9 cellular contexts compared by ENCODE assay signal in the genomic region with DNA sequence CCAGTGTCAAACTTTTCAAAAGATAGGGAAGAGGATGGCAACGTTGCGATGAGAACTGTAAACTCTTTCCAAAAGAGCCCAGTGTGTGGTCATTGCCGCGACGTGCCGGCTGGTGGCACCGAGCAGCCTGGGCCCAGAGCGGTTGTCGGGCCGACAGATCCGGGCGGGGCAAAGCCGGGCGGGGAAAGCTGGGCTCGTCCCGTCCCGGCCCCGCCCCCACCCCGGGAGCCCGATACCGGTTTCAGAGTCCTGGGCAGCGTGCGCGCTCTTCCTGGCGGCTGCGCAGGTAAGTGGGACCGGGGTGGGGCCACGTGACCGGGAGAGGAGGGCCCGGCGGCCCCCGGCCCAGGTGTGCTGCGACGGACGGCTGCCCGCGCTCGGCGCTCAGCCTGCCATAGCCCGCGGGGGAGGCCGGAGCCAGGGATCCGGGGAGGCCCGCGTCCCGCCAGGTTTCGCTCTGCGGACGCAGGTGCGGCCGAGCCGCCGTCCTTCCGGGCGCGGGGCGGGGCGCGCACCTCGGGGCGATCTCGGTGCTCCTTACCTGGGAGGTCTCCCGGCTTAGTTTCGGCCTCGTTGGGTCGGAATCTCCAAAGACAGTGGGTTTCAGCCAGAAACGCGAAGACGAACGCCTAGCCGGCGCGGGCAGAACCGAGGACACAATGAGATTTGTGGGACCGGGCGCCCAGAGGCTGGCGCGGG. TPM values are rescaled to one million over a fixed set of nuclear protein-coding genes. Genes with fewer than 3 reads are reported as not detected.
A peak's percentile ranks its signal among the peaks of the same experiment; 100 is the strongest.
DNase-seq lines count a peak whose midpoint lies in the region; ATAC-seq and TF ChIP-seq lines count a peak whose summit lies in the region.
"Had no signal": no experiment of that assay in that cellular context is flagged by ENCODE, and none has a peak within 500 bp of the region (broad histone marks: within the 10 kb centered on the region; RNA-seq: fewer than 3 reads in every experiment).

A gene with protein sequence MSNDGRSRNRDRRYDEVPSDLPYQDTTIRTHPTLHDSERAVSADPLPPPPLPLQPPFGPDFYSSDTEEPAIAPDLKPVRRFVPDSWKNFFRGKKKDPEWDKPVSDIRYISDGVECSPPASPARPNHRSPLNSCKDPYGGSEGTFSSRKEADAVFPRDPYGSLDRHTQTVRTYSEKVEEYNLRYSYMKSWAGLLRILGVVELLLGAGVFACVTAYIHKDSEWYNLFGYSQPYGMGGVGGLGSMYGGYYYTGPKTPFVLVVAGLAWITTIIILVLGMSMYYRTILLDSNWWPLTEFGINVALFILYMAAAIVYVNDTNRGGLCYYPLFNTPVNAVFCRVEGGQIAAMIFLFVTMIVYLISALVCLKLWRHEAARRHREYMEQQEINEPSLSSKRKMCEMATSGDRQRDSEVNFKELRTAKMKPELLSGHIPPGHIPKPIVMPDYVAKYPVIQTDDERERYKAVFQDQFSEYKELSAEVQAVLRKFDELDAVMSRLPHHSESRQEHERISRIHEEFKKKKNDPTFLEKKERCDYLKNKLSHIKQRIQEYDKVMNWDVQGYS (plus strand): TSS at position 232 of the 699 bp plus-strand sequence. CDS start 4,270 bp downstream, outside the sequence.

- H3K9ac ChIP-seq in SK-N-SH (no peak within 1 kb of the TSS), HUES48 (ENCODE audit: low read depth, low read length) (peak within 1 kb of the TSS; percentile 97)

- no peaks in the 10 kb centered on the region; the same call in 1 of the 2 replicates for H3K9me2 ChIP-seq in SK-N-SH

- H4K20me1 ChIP-seq in SK-N-SH (ENCODE audit: insufficient read depth), result no peaks in the 10 kb centered on the region

- peaks cover 31 to 38% of the 10 kb centered on the region in 2 experiments for H3K36me3 ChIP-seq in SK-N-SH (replicated peaks in 1 of 2; ENCODE audit: control insufficient read depth in 1 of 2, insufficient read depth in 2 of 2, low read length in 1 of 2)
- peaks cover 33% of the 10 kb centered on the region for H3K36me3 ChIP-seq in HUES48 (ENCODE audit: control insufficient read depth, insufficient read depth, low read length)

- DNase-seq in SK-N-SH (peak; percentile 26), T-helper 9 cell (peak; percentile 38), iris pigment epithelial cell (ENCODE audit: low read depth) (peak; percentile 36), NCI-H82 (lab: John Stamatoyannopoulos, UW) (no peak)
- DNase-seq in central memory CD8-positive, alpha-beta T cell (ENCODE audit: low spot score in 2 of 2), result no peak
- DNase-seq in stimulated activated CD4-positive, alpha-beta T cell treated with anti-CD3 and anti-CD28 coated beads, Interleukin-15, amount 100 ng/mL, for 1 hour (ENCODE audit: low read depth in 1 of 2, low spot score in 1 of 2), result peak; percentile 9 to 24
- DNase-seq: DND-41 had no signal

- peaks cover 3% of the 10 kb centered on the region for H3F3A ChIP-seq in SK-N-SH (replicated peaks; ENCODE audit: insufficient read depth)

- CTCF ChIA-PET in SK-N-SH (lab: Yijun Ruan, JAX), result no interaction called here

- peaks cover 12% of the 10 kb centered on the region for H3K36me3 Mint-ChIP-seq in central memory CD8-positive, alpha-beta T cell (ENCODE audit: insufficient read depth)

- H3K4me2 ChIP-seq in SK-N-SH, result no peak within 1 kb of the TSS

- H3K4me1 Mint-ChIP-seq in central memory CD8-positive, alpha-beta T cell, result no peaks in the 10 kb centered on the region

- no peak within 1 kb of the TSS for H2AFZ ChIP-seq in SK-N-SH (ENCODE audit: low read depth)

- peak within 1 kb of the TSS; percentile 54 for H3K4me3 Mint-ChIP-seq in central memory CD8-positive, alpha-beta T cell

- WGBS in SK-N-SH (ENCODE audit: low lambda C conversion rate), result 93% methylated on average over 45 of the region's 78 CpGs

- no peak within 1 kb of the TSS for H3K4me3 ChIP-seq in SK-N-SH (ENCODE audit: low read depth in 2 of 2, low read length in 1 of 2)
- H3K4me3 ChIP-seq in HUES48 (ENCODE audit: low read depth, low read length), result peak within 1 kb of the TSS; percentile 99

- H3K27me3 Mint-ChIP-seq in central memory CD8-positive, alpha-beta T cell, result no peaks in the 10 kb centered on the region

- H3K27ac ChIP-seq in SK-N-SH (ENCODE audit: low read depth in 2 of 2, low read length in 1 of 2), result no peak within 1 kb of the TSS
- peak within 1 kb of the TSS; percentile 88 for H3K27ac ChIP-seq in HUES48 (ENCODE audit: low read depth, low read length)

- H3K27me3 ChIP-seq in SK-N-SH (ENCODE audit: insufficient read depth), result no peaks in the 10 kb centered on the region
- H3K27me3 ChIP-seq in HUES48 (ENCODE audit: control insufficient read depth, insufficient read depth, low read length), result no peaks in the 10 kb centered on the region

- no peak for TF ChIP-seq EP300 in SK-N-SH (IDR thresholded peaks at IDR 0.05; ENCODE audit: borderline replicate concordance in 1 of 2, low read depth in 1 of 2, low read length in 1 of 2)

- no peaks in the 10 kb centered on the region for H3K79me2 ChIP-seq in SK-N-SH (ENCODE audit: insufficient read depth)

- no peak for TF ChIP-seq RAD21 in SK-N-SH (IDR thresholded peaks at IDR 0.05; ENCODE audit: low read length)

- no peaks in the 10 kb centered on the region for H3K9me3 ChIP-seq in SK-N-SH
- H3K9me3 ChIP-seq in HUES48 (ENCODE audit: control insufficient read depth, insufficient read depth, low read length), result no peaks in the 10 kb centered on the region

- POLR2A ChIA-PET in SK-N-SH (lab: Yijun Ruan, JAX), result no interaction called here

- no peak for ATAC-seq in SK-N-SH treated with all-trans-retinoic acid at 6 μM for 48 hours
- ATAC-seq in central memory CD8-positive, alpha-beta T cell (replicated peaks; ENCODE audit: extremely low read depth, poor library complexity, severe bottlenecking), result peak; percentile 46

- H3K27ac Mint-ChIP-seq in central memory CD8-positive, alpha-beta T cell (ENCODE audit: low read depth), result no peak within 1 kb of the TSS

- no peak for TF ChIP-seq CTCF in SK-N-SH (IDR thresholded peaks at IDR 0.05)

- H3K4me1 ChIP-seq in SK-N-SH (ENCODE audit: control insufficient read depth in 1 of 2, insufficient read depth in 2 of 2, low read depth in 1 of 2, low read length in 1 of 2) (no peaks in the 10 kb centered on the region), HUES48 (ENCODE audit: control insufficient read depth, insufficient read depth, low read length) (peaks cover 11% of the 10 kb centered on the region)

- H3K9me3 Mint-ChIP-seq in central memory CD8-positive, alpha-beta T cell, result no peaks in the 10 kb centered on the region

TF ChIP-seq in SK-N-SH, 30 proteins besides CTCF, POLR2A, EP300 and RAD21 (continues in another document):
- TF ChIP-seq FOXJ3 (CRISPR knock-in tag; IDR thresholded peaks at IDR 0.05) (no peak), MEF2A (IDR thresholded peaks at IDR 0.05; ENCODE audit: borderline replicate concordance, low read depth) (no peak), TCF12 (IDR thresholded peaks at IDR 0.05) (no peak), TEAD4 (IDR thresholded peaks at IDR 0.05; ENCODE audit: borderline replicate concordance, insufficient read depth) (no peak), ZBTB33 (IDR thresholded peaks at IDR 0.05; ENCODE audit: borderline replicate concordance, low read depth) (no peak)
- TF ChIP-seq, protein P1, sequence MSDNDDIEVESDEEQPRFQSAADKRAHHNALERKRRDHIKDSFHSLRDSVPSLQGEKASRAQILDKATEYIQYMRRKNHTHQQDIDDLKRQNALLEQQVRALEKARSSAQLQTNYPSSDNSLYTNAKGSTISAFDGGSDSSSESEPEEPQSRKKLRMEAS (IDR thresholded peaks at IDR 0.05; ENCODE audit: low read depth), result no peak

TF ChIP-seq in SK-N-SH treated with all-trans-retinoic acid at 6 μM for 48 hours, 23 proteins besides CTCF, POLR2A, EP300 and RAD21 (continues in another document):
- TF ChIP-seq OSR1 (CRISPR knock-in tag; IDR thresholded peaks at IDR 0.05) (no peak), TOX (CRISPR knock-in tag; IDR thresholded peaks at IDR 0.05; ENCODE audit: borderline replicate concordance) (no peak), PPARA (CRISPR knock-in tag; IDR thresholded peaks at IDR 0.05; ENCODE audit: borderline replicate concordance) (no peak), ESRRG (CRISPR knock-in tag; IDR thresholded peaks at IDR 0.05) (no peak), BACH2 (CRISPR knock-in tag; IDR thresholded peaks at IDR 0.05; ENCODE audit: borderline replicate concordance) (no peak), ZFP3 (CRISPR knock-in tag; IDR thresholded peaks at IDR 0.05) (no peak), ISL1 (CRISPR knock-in tag; IDR thresholded peaks at IDR 0.05) (no peak), CSDC2 (CRISPR knock-in tag; IDR thresholded peaks at IDR 0.05) (no peak), GLIS3 (CRISPR knock-in tag; IDR thresholded peaks at IDR 0.05) (no peak), ZC3H10 (CRISPR knock-in tag; IDR thresholded peaks at IDR 0.05) (no peak), TCF4 (CRISPR knock-in tag; IDR thresholded peaks at IDR 0.05; ENCODE audit: borderline replicate concordance) (no peak)
- TF ChIP-seq, protein P2, sequence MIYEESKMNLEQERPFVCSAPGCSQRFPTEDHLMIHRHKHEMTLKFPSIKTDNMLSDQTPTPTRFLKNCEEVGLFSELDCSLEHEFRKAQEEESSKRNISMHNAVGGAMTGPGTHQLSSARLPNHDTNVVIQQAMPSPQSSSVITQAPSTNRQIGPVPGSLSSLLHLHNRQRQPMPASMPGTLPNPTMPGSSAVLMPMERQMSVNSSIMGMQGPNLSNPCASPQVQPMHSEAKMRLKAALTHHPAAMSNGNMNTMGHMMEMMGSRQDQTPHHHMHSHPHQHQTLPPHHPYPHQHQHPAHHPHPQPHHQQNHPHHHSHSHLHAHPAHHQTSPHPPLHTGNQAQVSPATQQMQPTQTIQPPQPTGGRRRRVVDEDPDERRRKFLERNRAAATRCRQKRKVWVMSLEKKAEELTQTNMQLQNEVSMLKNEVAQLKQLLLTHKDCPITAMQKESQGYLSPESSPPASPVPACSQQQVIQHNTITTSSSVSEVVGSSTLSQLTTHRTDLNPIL (CRISPR knock-in tag; IDR thresholded peaks at IDR 0.05; ENCODE audit: low read depth), result no peak
- TF ChIP-seq, protein P3, sequence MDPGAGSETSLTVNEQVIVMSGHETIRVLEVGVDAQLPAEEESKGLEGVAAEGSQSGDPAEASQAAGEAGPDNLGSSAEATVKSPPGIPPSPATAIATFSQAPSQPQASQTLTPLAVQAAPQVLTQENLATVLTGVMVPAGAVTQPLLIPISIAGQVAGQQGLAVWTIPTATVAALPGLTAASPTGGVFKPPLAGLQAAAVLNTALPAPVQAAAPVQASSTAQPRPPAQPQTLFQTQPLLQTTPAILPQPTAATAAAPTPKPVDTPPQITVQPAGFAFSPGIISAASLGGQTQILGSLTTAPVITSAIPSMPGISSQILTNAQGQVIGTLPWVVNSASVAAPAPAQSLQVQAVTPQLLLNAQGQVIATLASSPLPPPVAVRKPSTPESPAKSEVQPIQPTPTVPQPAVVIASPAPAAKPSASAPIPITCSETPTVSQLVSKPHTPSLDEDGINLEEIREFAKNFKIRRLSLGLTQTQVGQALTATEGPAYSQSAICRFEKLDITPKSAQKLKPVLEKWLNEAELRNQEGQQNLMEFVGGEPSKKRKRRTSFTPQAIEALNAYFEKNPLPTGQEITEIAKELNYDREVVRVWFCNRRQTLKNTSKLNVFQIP (CRISPR knock-in tag; IDR thresholded peaks at IDR 0.05; ENCODE audit: borderline replicate concordance, low read depth), result no peak

RNA-seq across cellular contexts. Expression of the gene that starts here (rescaled TPM):
- polyA plus RNA-seq in SK-N-SH (2012; rRNA removed), result 0.07 TPM in 1 of 2 replicates, not detected in the other
- 0.01 and 0.03 TPM in 2 replicates for polyA plus RNA-seq in SK-N-SH (2012; cell fraction: cytosol; rRNA removed)
- polyA plus RNA-seq in SK-N-SH (2012; cell fraction: nucleus; rRNA removed), result 0.06 and 0.14 TPM in 2 replicates

Comparison
In these comparisons a context has a peak if more than half of its experiments do, and no peak if none do; other contexts are left out.
1. Peak in DNase-seq in SK-N-SH; RNA of the gene not detected or under 1 TPM.
2. DNase-seq: peak in T-helper 9 cell (single experiment), iris pigment epithelial cell (single experiment) and stimulated activated CD4-positive, alpha-beta T cell treated with anti-CD3 and anti-CD28 coated beads, Interleukin-15, amount 100 ng/mL, for 1 hour (2 of 2); none in central memory CD8-positive, alpha-beta T cell (0 of 2) and NCI-H82 (single experiment).